1 cellular context compared by ENCODE assay signal in genomic region chr2:171723724-171724683, GRCh38.
TF ChIP-seq lines count a peak whose summit lies in the region.

No MANE protein-coding gene starts in this region.

TF ChIP-seq in H1, 55 proteins besides CTCF, POLR2A, EP300 and RAD21:
- TF ChIP-seq CHD2 (IDR thresholded peaks at IDR 0.05; ENCODE audit: low read length): no peak
- no peak for TF ChIP-seq CBX5 (IDR thresholded peaks at IDR 0.05; ENCODE audit: low read depth, low read length)
- 0 out of 2 replicates have a peak, but pooled peaks have one; percentile 12 for TF ChIP-seq TEAD4 (IDR thresholded peaks at IDR 0.05; ENCODE audit: low read depth, low read length)
